1 cellular context compared by ENCODE assay signal in genomic region chr12:121514184-121514742, GRCh38.
TF ChIP-seq lines count a peak whose summit lies in the region.

No MANE protein-coding gene starts in this region.

TF ChIP-seq in HEK293, 187 proteins besides CTCF, POLR2A, EP300 and RAD21 (continued from another document):
- no peak for TF ChIP-seq ZNF626 (tag by site-specific recombination; IDR thresholded peaks at IDR 0.05)
- TF ChIP-seq, protein P1, sequence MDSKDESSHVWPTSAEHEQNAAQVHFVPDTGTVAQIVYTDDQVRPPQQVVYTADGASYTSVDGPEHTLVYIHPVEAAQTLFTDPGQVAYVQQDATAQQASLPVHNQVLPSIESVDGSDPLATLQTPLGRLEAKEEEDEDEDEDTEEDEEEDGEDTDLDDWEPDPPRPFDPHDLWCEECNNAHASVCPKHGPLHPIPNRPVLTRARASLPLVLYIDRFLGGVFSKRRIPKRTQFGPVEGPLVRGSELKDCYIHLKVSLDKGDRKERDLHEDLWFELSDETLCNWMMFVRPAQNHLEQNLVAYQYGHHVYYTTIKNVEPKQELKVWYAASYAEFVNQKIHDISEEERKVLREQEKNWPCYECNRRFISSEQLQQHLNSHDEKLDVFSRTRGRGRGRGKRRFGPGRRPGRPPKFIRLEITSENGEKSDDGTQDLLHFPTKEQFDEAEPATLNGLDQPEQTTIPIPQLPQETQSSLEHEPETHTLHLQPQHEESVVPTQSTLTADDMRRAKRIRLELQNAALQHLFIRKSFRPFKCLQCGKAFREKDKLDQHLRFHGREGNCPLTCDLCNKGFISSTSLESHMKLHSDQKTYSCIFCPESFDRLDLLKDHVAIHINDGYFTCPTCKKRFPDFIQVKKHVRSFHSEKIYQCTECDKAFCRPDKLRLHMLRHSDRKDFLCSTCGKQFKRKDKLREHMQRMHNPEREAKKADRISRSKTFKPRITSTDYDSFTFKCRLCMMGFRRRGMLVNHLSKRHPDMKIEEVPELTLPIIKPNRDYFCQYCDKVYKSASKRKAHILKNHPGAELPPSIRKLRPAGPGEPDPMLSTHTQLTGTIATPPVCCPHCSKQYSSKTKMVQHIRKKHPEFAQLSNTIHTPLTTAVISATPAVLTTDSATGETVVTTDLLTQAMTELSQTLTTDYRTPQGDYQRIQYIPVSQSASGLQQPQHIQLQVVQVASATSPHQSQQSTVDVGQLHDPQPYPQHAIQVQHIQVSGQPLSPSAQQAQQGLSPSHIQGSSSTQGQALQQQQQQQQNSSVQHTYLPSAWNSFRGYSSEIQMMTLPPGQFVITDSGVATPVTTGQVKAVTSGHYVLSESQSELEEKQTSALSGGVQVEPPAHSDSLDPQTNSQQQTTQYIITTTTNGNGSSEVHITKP (tag by site-specific recombination; IDR thresholded peaks at IDR 0.05): no peak
- no peak for TF ChIP-seq ZNF16 (tag by site-specific recombination; IDR thresholded peaks at IDR 0.05; ENCODE audit: low read depth)
- no peak for TF ChIP-seq ZNF133 (tag by site-specific recombination; IDR thresholded peaks at IDR 0.05)
- no peak for TF ChIP-seq ZNF785 (tag by site-specific recombination; IDR thresholded peaks at IDR 0.05)
- TF ChIP-seq, protein P2, sequence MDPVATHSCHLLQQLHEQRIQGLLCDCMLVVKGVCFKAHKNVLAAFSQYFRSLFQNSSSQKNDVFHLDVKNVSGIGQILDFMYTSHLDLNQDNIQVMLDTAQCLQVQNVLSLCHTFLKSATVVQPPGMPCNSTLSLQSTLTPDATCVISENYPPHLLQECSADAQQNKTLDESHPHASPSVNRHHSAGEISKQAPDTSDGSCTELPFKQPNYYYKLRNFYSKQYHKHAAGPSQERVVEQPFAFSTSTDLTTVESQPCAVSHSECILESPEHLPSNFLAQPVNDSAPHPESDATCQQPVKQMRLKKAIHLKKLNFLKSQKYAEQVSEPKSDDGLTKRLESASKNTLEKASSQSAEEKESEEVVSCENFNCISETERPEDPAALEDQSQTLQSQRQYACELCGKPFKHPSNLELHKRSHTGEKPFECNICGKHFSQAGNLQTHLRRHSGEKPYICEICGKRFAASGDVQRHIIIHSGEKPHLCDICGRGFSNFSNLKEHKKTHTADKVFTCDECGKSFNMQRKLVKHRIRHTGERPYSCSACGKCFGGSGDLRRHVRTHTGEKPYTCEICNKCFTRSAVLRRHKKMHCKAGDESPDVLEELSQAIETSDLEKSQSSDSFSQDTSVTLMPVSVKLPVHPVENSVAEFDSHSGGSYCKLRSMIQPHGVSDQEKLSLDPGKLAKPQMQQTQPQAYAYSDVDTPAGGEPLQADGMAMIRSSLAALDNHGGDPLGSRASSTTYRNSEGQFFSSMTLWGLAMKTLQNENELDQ (tag by site-specific recombination; IDR thresholded peaks at IDR 0.05; ENCODE audit: low read depth): no peak
- TF ChIP-seq ZNF560 (tag by site-specific recombination; IDR thresholded peaks at IDR 0.05; ENCODE audit: borderline replicate concordance): no peak
- TF ChIP-seq ZFP69B (tag by site-specific recombination; IDR thresholded peaks at IDR 0.05): no peak
- TF ChIP-seq PATZ1 (tag by site-specific recombination; IDR thresholded peaks at IDR 0.05): no peak
- peak; percentile 72 for TF ChIP-seq WT1 (tag by site-specific recombination; IDR thresholded peaks at IDR 0.05)
- TF ChIP-seq KLF16 (tag by site-specific recombination; IDR thresholded peaks at IDR 0.05): no peak
- no peak for TF ChIP-seq REST (tag by site-specific recombination; IDR thresholded peaks at IDR 0.05)
- no peak for TF ChIP-seq SETDB1 (IDR thresholded peaks at IDR 0.05; ENCODE audit: insufficient read length, low read length)
- TF ChIP-seq, protein P3, sequence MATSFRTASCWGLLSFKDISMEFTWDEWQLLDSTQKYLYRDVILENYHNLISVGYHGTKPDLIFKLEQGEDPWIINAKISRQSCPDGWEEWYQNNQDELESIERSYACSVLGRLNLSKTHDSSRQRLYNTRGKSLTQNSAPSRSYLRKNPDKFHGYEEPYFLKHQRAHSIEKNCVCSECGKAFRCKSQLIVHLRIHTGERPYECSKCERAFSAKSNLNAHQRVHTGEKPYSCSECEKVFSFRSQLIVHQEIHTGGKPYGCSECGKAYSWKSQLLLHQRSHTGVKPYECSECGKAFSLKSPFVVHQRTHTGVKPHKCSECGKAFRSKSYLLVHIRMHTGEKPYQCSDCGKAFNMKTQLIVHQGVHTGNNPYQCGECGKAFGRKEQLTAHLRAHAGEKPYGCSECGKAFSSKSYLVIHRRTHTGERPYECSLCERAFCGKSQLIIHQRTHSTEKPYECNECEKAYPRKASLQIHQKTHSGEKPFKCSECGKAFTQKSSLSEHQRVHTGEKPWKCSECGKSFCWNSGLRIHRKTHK (tag by site-specific recombination; IDR thresholded peaks at IDR 0.05): no peak
- TF ChIP-seq SP7 (tag by site-specific recombination; IDR thresholded peaks at IDR 0.05): no peak
- TF ChIP-seq ZNF274 (IDR thresholded peaks at IDR 0.05; ENCODE audit: low read length): no peak
- TF ChIP-seq ZNF274 (tag by site-specific recombination; IDR thresholded peaks at IDR 0.05; ENCODE audit: borderline replicate concordance): no peak
- TF ChIP-seq ZNF140 (tag by site-specific recombination; IDR thresholded peaks at IDR 0.05): no peak
